In the genomic region with DNA sequence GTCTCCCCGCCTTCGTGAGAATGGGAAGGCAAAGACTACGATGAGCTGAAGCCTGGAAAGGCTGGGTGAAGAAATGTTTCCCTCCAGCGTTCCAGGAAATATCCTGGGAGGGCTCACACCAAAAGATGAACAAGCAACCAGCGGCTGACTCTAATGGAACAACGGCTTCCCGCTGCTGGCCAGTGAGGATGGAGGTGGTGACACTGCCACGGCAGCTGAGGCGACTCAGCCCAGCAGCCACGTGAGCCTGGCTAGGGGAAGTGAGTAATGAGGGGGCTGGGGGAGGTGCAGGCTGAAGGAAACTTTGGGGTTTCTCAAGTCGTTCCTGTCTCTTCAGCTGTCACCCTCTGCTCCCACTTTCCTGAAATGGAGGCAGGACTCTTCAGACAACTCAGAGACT, we compare ENCODE assay signal across 8 cellular contexts.
DNase-seq lines count a peak whose midpoint lies in the region; ATAC-seq and TF ChIP-seq lines count a peak whose summit lies in the region.

No MANE protein-coding gene starts in this region.

- peaks cover 61 to 99% (median 96%) of the 10 kb centered on the region in 10 experiments for H3K4me1 ChIP-seq in BLaER1 treated with 17β-estradiol and CSF1 and Interleukin-3, amounts not matched to agents 10 nM and 100 nM
- peaks cover 75% of the 10 kb centered on the region for H3K4me1 ChIP-seq in OCI-LY1 (ENCODE audit: insufficient read depth, low read length, severe bottlenecking)

- H3K9me3 Mint-ChIP-seq in dendritic cell treated with granulocyte-macrophage colony-stimulating factor and Interleukin-4, amounts not matched to agents 40 ng/mL and 50 ng/mL, for 4 days, result no peaks in the 10 kb centered on the region

- H3K27me3 Mint-ChIP-seq in dendritic cell treated with granulocyte-macrophage colony-stimulating factor and Interleukin-4, amounts not matched to agents 40 ng/mL and 50 ng/mL, for 4 days, result peaks cover 7% of the 10 kb centered on the region

- TF ChIP-seq CTCF in OCI-LY1 (IDR thresholded peaks at IDR 0.05; ENCODE audit: low read length), result no peak

- peak overlapping the region in 10 of 11 experiments; percentile 0 to 80 (median 60); a peak in 17 of 22 replicates for H3K9ac ChIP-seq in BLaER1 treated with 17β-estradiol and CSF1 and Interleukin-3, amounts not matched to agents 10 nM and 100 nM
- peak overlapping the region; percentile 44 for H3K9ac ChIP-seq in OCI-LY1 (ENCODE audit: low read length)

- H2AFZ ChIP-seq in OCI-LY1 (ENCODE audit: low read length), result no peak overlapping the region

- H3F3A ChIP-seq in OCI-LY1 (ENCODE audit: insufficient read depth, low read length), result peaks cover 9% of the 10 kb centered on the region; the same call in 1 of the 2 replicates

- no peaks in the 10 kb centered on the region for H3K9me3 ChIP-seq in BLaER1 treated with 17β-estradiol and CSF1 and Interleukin-3, amounts not matched to agents 10 nM and 100 nM (replicated peaks in 1 of 11)
- no peaks in the 10 kb centered on the region for H3K9me3 ChIP-seq in OCI-LY1 (ENCODE audit: low read length)

- peaks cover 7% of the 10 kb centered on the region for H3K36me3 Mint-ChIP-seq in dendritic cell treated with granulocyte-macrophage colony-stimulating factor and Interleukin-4, amounts not matched to agents 40 ng/mL and 50 ng/mL, for 4 days (ENCODE audit: low read depth)

- H3K4me3 Mint-ChIP-seq in dendritic cell treated with granulocyte-macrophage colony-stimulating factor and Interleukin-4, amounts not matched to agents 40 ng/mL and 50 ng/mL, for 4 days, result peak overlapping the region; percentile 51

- intact Hi-C loops in dendritic cell treated with granulocyte-macrophage colony-stimulating factor and Interleukin-4, amounts not matched to agents 40 ng/mL and 50 ng/mL, for 4 days (cut with micrococcal nuclease), result no loop called here
- intact Hi-C loops in posterior vena cava (cut with DNase I), result no loop called here

- H4K20me1 ChIP-seq in BLaER1 treated with 17β-estradiol and CSF1 and Interleukin-3, amounts not matched to agents 10 nM and 100 nM, result no peaks in the 10 kb centered on the region; a peak in 1 of 22 replicates
- H4K20me1 ChIP-seq in OCI-LY1 (ENCODE audit: insufficient read depth, low read length), result no peaks in the 10 kb centered on the region

- H3K4me1 Mint-ChIP-seq in dendritic cell treated with granulocyte-macrophage colony-stimulating factor and Interleukin-4, amounts not matched to agents 40 ng/mL and 50 ng/mL, for 4 days (ENCODE audit: low read depth), result peaks cover 55% of the 10 kb centered on the region

- peak overlapping the region; percentile 39 to 95 (median 90); a peak in 21 of 22 replicates for H3K27ac ChIP-seq in BLaER1 treated with 17β-estradiol and CSF1 and Interleukin-3, amounts not matched to agents 10 nM and 100 nM
- peak overlapping the region; percentile 97 for H3K27ac ChIP-seq in OCI-LY1 (ENCODE audit: low read depth, low read length, poor library complexity, severe bottlenecking)

- H3K27me3 ChIP-seq in BLaER1 treated with 17β-estradiol and CSF1 and Interleukin-3, amounts not matched to agents 10 nM and 100 nM, result no peaks in the 10 kb centered on the region
- H3K27me3 ChIP-seq in OCI-LY1 (ENCODE audit: insufficient read depth, low read length), result no peaks in the 10 kb centered on the region

- H3K36me3 ChIP-seq in BLaER1 treated with 17β-estradiol and CSF1 and Interleukin-3, amounts not matched to agents 10 nM and 100 nM, result peaks cover 0 to 15% (median 5%) of the 10 kb centered on the region in 11 experiments; a peak in 6 of 22 replicates
- no peaks in the 10 kb centered on the region for H3K36me3 ChIP-seq in OCI-LY1 (ENCODE audit: insufficient read depth, low read length)

- H3K79me2 ChIP-seq in OCI-LY1 (ENCODE audit: insufficient read depth, low read length), result no peaks in the 10 kb centered on the region

- no peaks in the 10 kb centered on the region for H3K9me2 ChIP-seq in OCI-LY1 (ENCODE audit: low read depth, low read length)

- DNase-seq in posterior vena cava (ENCODE audit: low spot score) (peak; percentile 93), NCI-H82 treated with DMSO at 0.1 percent for 48 hours (lab: John Stamatoyannopoulos, UW; ENCODE audit: unreplicated experiment) (no peak), activated gamma-delta T cell treated with Interleukin-2 at 50 U/mL for 16 hours (no peak)

- H3K4me3 ChIP-seq in BLaER1 treated with 17β-estradiol and CSF1 and Interleukin-3, amounts not matched to agents 10 nM and 100 nM, result no peak overlapping the region
- H3K4me3 ChIP-seq in OCI-LY1 (ENCODE audit: low read depth, low read length, poor library complexity, severe bottlenecking), result no peak overlapping the region

- peak; percentile 58 for ATAC-seq in GM21528 (IDR thresholded peaks at IDR 0.05; ENCODE audit: low FRiP score, unreplicated experiment)
- no peak for ATAC-seq in GM19324 (IDR thresholded peaks at IDR 0.05; ENCODE audit: low FRiP score, unreplicated experiment)

- H3K27ac Mint-ChIP-seq in dendritic cell treated with granulocyte-macrophage colony-stimulating factor and Interleukin-4, amounts not matched to agents 40 ng/mL and 50 ng/mL, for 4 days, result peak overlapping the region; percentile 91

- peak overlapping the region; percentile 68 to 87 (median 78) for H3K4me2 ChIP-seq in BLaER1 treated with 17β-estradiol and CSF1 and Interleukin-3, amounts not matched to agents 10 nM and 100 nM
- H3K4me2 ChIP-seq in OCI-LY1 (ENCODE audit: low read length), result peak overlapping the region; percentile 25; the same call in 1 of the 2 replicates
